In the genomic region with DNA sequence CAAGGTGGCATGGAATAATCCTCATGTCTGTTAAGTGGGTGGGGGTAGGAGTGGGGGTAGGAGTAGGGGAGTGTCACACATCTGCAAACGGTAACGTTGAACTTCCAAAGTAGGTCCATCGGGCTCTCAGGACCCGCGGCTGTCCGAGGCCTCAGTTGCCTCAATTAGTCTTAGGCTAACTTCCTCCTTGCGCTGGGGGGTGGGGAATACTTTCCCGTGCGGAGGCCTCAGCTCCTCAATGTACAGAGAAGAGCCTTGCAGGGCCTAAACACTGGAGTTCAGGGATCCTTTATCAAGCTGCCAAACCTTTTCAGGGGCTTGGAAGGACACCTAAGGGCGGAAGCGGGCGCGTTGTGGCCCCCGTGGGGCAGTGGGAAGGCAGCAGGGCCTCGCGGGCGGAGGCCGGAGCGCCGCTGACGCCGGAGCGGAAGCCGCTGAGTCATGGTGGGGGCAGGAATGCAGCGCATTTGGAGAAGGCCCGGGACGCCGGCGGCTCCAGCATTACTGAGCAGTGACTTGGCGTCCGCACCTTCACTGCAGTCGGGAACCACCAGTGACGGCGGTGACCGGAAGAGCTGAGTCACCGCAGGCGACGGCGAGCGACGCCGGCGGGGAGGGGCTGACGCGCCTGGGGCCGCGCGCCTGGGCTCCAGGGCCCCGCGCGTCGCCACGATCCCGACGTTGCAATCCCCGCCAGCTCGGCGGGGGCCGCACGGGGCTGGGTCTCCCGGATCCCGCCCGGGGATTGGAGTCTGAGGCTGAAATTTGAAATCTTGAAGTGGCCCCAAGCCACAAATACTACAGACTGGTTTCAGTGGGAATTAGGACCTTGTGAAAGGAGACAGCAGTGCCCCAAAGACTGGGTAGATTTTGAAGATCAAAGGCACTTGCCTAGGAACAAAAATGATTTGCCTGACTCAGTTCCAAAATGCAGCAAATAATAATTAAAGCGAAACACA, we compare ENCODE assay signal across 8 cellular contexts. TPM values are rescaled to one million over a fixed set of nuclear protein-coding genes. Genes with fewer than 3 reads are reported as not detected.
DNase-seq lines count a peak whose midpoint lies in the region; ATAC-seq and TF ChIP-seq lines count a peak whose summit lies in the region.

No MANE protein-coding gene starts in this region.

- H3K27me3 ChIP-seq in PC-3 (ENCODE audit: low read length) (no peaks in the 10 kb centered on the region), esophagus (ENCODE audit: control insufficient read depth in 1 of 2, insufficient read depth in 2 of 2, low read length in 2 of 2) (no peaks in the 10 kb centered on the region), mucosa of stomach (ENCODE audit: control insufficient read depth, insufficient read depth, low read length) (no peaks in the 10 kb centered on the region)

- H3K36me3 ChIP-seq in PC-3 (ENCODE audit: low read depth, low read length) (no peaks in the 10 kb centered on the region), esophagus (ENCODE audit: control insufficient read depth in 2 of 2, insufficient read depth in 2 of 2, low read length in 1 of 2) (no peaks in the 10 kb centered on the region), mucosa of stomach (ENCODE audit: control insufficient read depth, insufficient read depth, low read length) (no peaks in the 10 kb centered on the region)

- H3F3A ChIP-seq in PC-3 (ENCODE audit: low read length, unreplicated experiment): peaks cover 3% of the 10 kb centered on the region

- ATAC-seq in GM21723 (IDR thresholded peaks at IDR 0.05; ENCODE audit: unreplicated experiment) (peak; percentile 98), PC-3 (peak; percentile 89)

- peak overlapping the region; percentile 81 for H3K4me2 ChIP-seq in PC-3 (ENCODE audit: low read length)

- no peaks in the 10 kb centered on the region for H3K79me2 ChIP-seq in PC-3 (ENCODE audit: low read length)

- H3K9ac ChIP-seq in PC-3 (ENCODE audit: low read length) (peak overlapping the region; percentile 89), mucosa of stomach (ENCODE audit: low read length) (peak overlapping the region; percentile 99)

- peak overlapping the region; percentile 79 for H2AFZ ChIP-seq in PC-3 (ENCODE audit: low read length)

- no peak for TF ChIP-seq CTCF in PC-3 (conservative IDR thresholded peaks at IDR 0.05; ENCODE audit: low read depth, low read length)

- 3 to 4% methylated on average over 64 of the region's 64 CpGs for WGBS in esophagus, 2 donors

- H3K27ac ChIP-seq in PC-3 (ENCODE audit: low read length) (peak overlapping the region; percentile 99), esophagus (ENCODE audit: low read depth in 2 of 2, low read length in 1 of 2) (peak overlapping the region; percentile 98 to 99)

- H3K9me3 ChIP-seq in PC-3 (ENCODE audit: low read length) (no peaks in the 10 kb centered on the region), esophagus (ENCODE audit: control insufficient read depth in 2 of 2, insufficient read depth in 1 of 2, low read depth in 1 of 2, low read length in 1 of 2) (no peaks in the 10 kb centered on the region), mucosa of stomach (ENCODE audit: control insufficient read depth, low read length) (no peaks in the 10 kb centered on the region)

- H4K20me1 ChIP-seq in PC-3 (ENCODE audit: low read length): no peaks in the 10 kb centered on the region

- intact Hi-C loops in PC-3 (cut with micrococcal nuclease): loop anchor here (1.0 to 5.0 kb wide), 3 partner anchors 20 to 203 kb away; a partner anchor contains a TSS

- DNase-seq in DMS53 treated with DMSO at 0.1 percent for 48 hours (lab: John Stamatoyannopoulos, UW; ENCODE audit: unreplicated experiment) (peak; percentile 94), PC-3 (peak; percentile 98)
- DNase-seq in Jurkat, Clone E6-1 (ENCODE audit: low read depth, low spot score): no peak
- peak; percentile 82 for DNase-seq in activated T-cell treated with anti-CD3 and anti-CD28 coated beads, Interleukin-2, amount 50 U/mL, for 1 hour
- peak; percentile 48 to 74 for DNase-seq in stimulated activated CD8-positive, alpha-beta memory T cell treated with anti-CD3 and anti-CD28 coated beads, Interleukin-4, amount 100 ng/mL, for 4 hours (ENCODE audit: low read depth in 2 of 2, low spot score in 1 of 2)

- CTCF ChIA-PET in PC-3 (lab: Charles Lee): interaction anchor here (0.6 to 0.8 kb wide), 3 partner anchors 16 to 224 kb away, joined by 3 to 5 read pairs (median 3); no protein-coding TSS in a partner anchor

- H3K4me3 ChIP-seq in Jurkat, Clone E6-1 (ENCODE audit: low read length): peak overlapping the region; percentile 56
- H3K4me3 ChIP-seq in PC-3 (ENCODE audit: low read length) (peak overlapping the region; percentile 50; the same call in 1 of the 2 replicates), esophagus (ENCODE audit: low read depth in 1 of 2, low read length in 2 of 2) (peak overlapping the region; percentile 37), mucosa of stomach (ENCODE audit: low read length) (peak overlapping the region; percentile 60)

- POLR2A ChIA-PET in PC-3 (lab: Charles Lee; ENCODE audit: unreplicated experiment): interaction anchor here (0.6 kb wide), 1 partner anchor 146 kb away, joined by 28 read pairs; no protein-coding TSS in a partner anchor

- H3K4me1 ChIP-seq in PC-3 (ENCODE audit: insufficient read depth, low read length) (peaks cover 37% of the 10 kb centered on the region), esophagus (ENCODE audit: control insufficient read depth in 2 of 2, insufficient read depth in 2 of 2, low read length in 1 of 2) (peaks cover 0 to 3% of the 10 kb centered on the region in 2 donors), mucosa of stomach (ENCODE audit: control insufficient read depth, insufficient read depth, low read length) (peaks cover 15% of the 10 kb centered on the region)

- no peaks in the 10 kb centered on the region for H3K9me2 ChIP-seq in PC-3 (replicated peaks; ENCODE audit: low read length)

- BruUV-seq in PC-3 (replicated peaks; lab: Mats Ljungman, UMichigan): TSS peak; percentile 69

RNA-seq across cellular contexts. Expression of a gene that starts 20.2 kb away (rescaled TPM):
- 42.0 TPM for polyA plus RNA-seq in Jurkat, Clone E6-1 (2012; ENCODE audit: insufficient read depth, insufficient read length)
- 78.9 and 109 TPM in 2 replicates for total RNA-seq in PC-3 (2014; rRNA removed)
- 10 to 100 TPM; 18.2 to 27.2 TPM for polyA plus RNA-seq in esophagus

RNA-seq across cellular contexts. Expression of a gene that starts 49.8 kb away (rescaled TPM):
- 12.7 TPM for polyA plus RNA-seq in Jurkat, Clone E6-1 (2012; ENCODE audit: insufficient read depth, insufficient read length)
- total RNA-seq in PC-3 (2014; rRNA removed): 83.6 and 87.6 TPM in 2 replicates
- polyA plus RNA-seq in esophagus: 10 to 100 TPM; 12.2 to 19.4 TPM
